ENCODE assay signal across 5 cellular contexts in genomic region chr11:20933086-20933485, GRCh38.
"Had no signal": no experiment of that assay in that cellular context is flagged by ENCODE, and none has a peak within 500 bp of the region (broad histone marks: within the 10 kb centered on the region; RNA-seq: fewer than 3 reads in every experiment).

No MANE protein-coding gene starts in this region.

- H3K9me3 Mint-ChIP-seq: GM23338, H9 had no signal

- H3K27ac Mint-ChIP-seq: GM23338, H9, IgD-negative memory B cell had no signal

- DNase-seq: H9, HCEC 1CT, KBM-7 had no signal

- H3K36me3 Mint-ChIP-seq: IgD-negative memory B cell had no signal

- H3K27me3 Mint-ChIP-seq: IgD-negative memory B cell had no signal

- H3K4me3 Mint-ChIP-seq: GM23338, H9, IgD-negative memory B cell had no signal

- H3K4me1 Mint-ChIP-seq: GM23338, H9, IgD-negative memory B cell had no signal
